ENCODE assay signal across 11 cellular contexts in the genomic region with DNA sequence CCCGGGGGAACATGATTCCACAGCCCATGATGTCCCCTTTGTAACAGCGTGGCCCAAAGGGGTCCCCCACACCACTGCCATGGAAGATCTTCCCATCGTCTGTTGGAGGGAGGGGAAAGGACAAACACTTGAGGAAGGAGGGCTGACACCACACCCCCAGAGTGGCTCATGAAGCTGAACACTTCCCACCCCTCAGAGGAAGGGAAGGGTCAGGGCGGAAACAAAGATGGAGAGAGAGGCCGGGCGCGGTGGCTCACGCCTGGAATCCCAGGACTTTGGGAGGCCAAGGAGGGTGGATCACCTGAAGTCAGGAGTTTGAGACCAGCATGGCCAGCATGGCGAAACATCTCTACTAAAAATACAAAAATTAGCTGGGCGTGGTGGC. TPM values are rescaled to one million over a fixed set of nuclear protein-coding genes. Genes with fewer than 3 reads are reported as not detected.
DNase-seq lines count a peak whose midpoint lies in the region; ATAC-seq and TF ChIP-seq lines count a peak whose summit lies in the region.
"Had no signal": no experiment of that assay in that cellular context is flagged by ENCODE, and none has a peak within 500 bp of the region (broad histone marks: within the 10 kb centered on the region; RNA-seq: fewer than 3 reads in every experiment).

No MANE protein-coding gene starts in this region.

- no peaks in the 10 kb centered on the region for H3K9me3 Mint-ChIP-seq in memory B cell
- no peaks in the 10 kb centered on the region for H3K9me3 Mint-ChIP-seq in effector memory CD8-positive, alpha-beta T cell
- H3K9me3 Mint-ChIP-seq: activated T-cell treated with anti-CD3 and anti-CD28 coated beads, Interleukin-2, amount 50 U/mL, for 24 hours; CD8-positive, alpha-beta T cell; IgD-negative memory B cell had no signal

- peaks cover 22% of the 10 kb centered on the region for H3K36me3 Mint-ChIP-seq in memory B cell
- peaks cover 38% of the 10 kb centered on the region for H3K36me3 Mint-ChIP-seq in effector memory CD8-positive, alpha-beta T cell (ENCODE audit: insufficient read depth)

- CTCF ChIA-PET in PC-3 (lab: Charles Lee), result interaction anchor here (0.6 to 2.1 kb wide), 8 partner anchors 13 to 107 kb away, joined by 3 to 37 read pairs (median 8); partner anchors contain the start of genes EIF4B, SOAT2, SPRYD3 and TNS2

- no peak for TF ChIP-seq POLR2A in testis (IDR thresholded peaks at IDR 0.05)

- H3K4me1 ChIP-seq in PC-3 (ENCODE audit: insufficient read depth, low read length), result peaks cover 22% of the 10 kb centered on the region
- peaks cover 90% of the 10 kb centered on the region for H3K4me1 ChIP-seq in testis

- H3K79me2 ChIP-seq in PC-3 (ENCODE audit: low read length), result no peaks in the 10 kb centered on the region

- H3K27me3 Mint-ChIP-seq in memory B cell, result no peaks in the 10 kb centered on the region
- H3K27me3 Mint-ChIP-seq in effector memory CD8-positive, alpha-beta T cell, result no peaks in the 10 kb centered on the region
- H3K27me3 Mint-ChIP-seq: activated T-cell treated with anti-CD3 and anti-CD28 coated beads, Interleukin-2, amount 50 U/mL, for 24 hours; IgD-negative memory B cell had no signal

- peaks cover 4% of the 10 kb centered on the region; the same call in 1 of the 2 replicates for H3K36me3 ChIP-seq in PC-3 (ENCODE audit: low read depth, low read length)
- H3K36me3 ChIP-seq in testis (ENCODE audit: low read depth, missing control alignments), result no peaks in the 10 kb centered on the region

- BruUV-seq in PC-3 (replicated peaks; lab: Mats Ljungman, UMichigan), result no TSS peak

- no peaks in the 10 kb centered on the region for H3K9me3 ChIP-seq in PC-3 (ENCODE audit: low read length)
- no peaks in the 10 kb centered on the region for H3K9me3 ChIP-seq in testis

- peak overlapping the region; percentile 31; the same call in 1 of the 2 replicates for H2AFZ ChIP-seq in PC-3 (ENCODE audit: low read length)

- DNase-seq in PC-3, result no peak
- peak; percentile 2 for DNase-seq in astrocyte of the hippocampus (ENCODE audit: low read depth, low spot score)
- DNase-seq in memory B cell (ENCODE audit: low spot score in 2 of 2), result no peak
- peak; percentile 13 for DNase-seq in testis
- DNase-seq in OCI-M1 (lab: John Stamatoyannopoulos, UW), result no peak
- DNase-seq in effector memory CD8-positive, alpha-beta T cell, result no peak

- H3K9me2 ChIP-seq in PC-3 (replicated peaks; ENCODE audit: low read length), result no peaks in the 10 kb centered on the region

- POLR2A ChIA-PET in PC-3 (lab: Charles Lee; ENCODE audit: unreplicated experiment), result interaction anchor here (1.0 to 1.3 kb wide), 2 partner anchors 13 to 33 kb away, joined by 4 to 5 read pairs; partner anchors contain the start of gene SPRYD3

- H3K27ac ChIP-seq in PC-3 (ENCODE audit: low read length) (no peak overlapping the region), testis (peak overlapping the region; percentile 44 to 86)
- H3K27ac ChIP-seq: WERI-Rb-1 had no signal

- no peak for TF ChIP-seq CTCF in PC-3 (conservative IDR thresholded peaks at IDR 0.05; ENCODE audit: low read depth, low read length)
- no peak for TF ChIP-seq CTCF in testis (IDR thresholded peaks at IDR 0.05)

- no peaks in the 10 kb centered on the region for H4K20me1 ChIP-seq in PC-3 (ENCODE audit: low read length)

- peak overlapping the region; percentile 49 for H3K4me2 ChIP-seq in PC-3 (ENCODE audit: low read length)

- H3K4me3 Mint-ChIP-seq in memory B cell, result no peak overlapping the region
- H3K4me3 Mint-ChIP-seq in effector memory CD8-positive, alpha-beta T cell, result no peak overlapping the region
- H3K4me3 Mint-ChIP-seq: activated T-cell treated with anti-CD3 and anti-CD28 coated beads, Interleukin-2, amount 50 U/mL, for 24 hours; CD8-positive, alpha-beta T cell had no signal

- peak overlapping the region; percentile 54 for H3K27ac Mint-ChIP-seq in memory B cell
- H3K27ac Mint-ChIP-seq in effector memory CD8-positive, alpha-beta T cell, result peak overlapping the region in 1 of 2 donors; percentile 35

- intact Hi-C loops in PC-3 (cut with micrococcal nuclease), result loop anchor here (1.0 to 10.0 kb wide), 2 partner anchors 33 to 108 kb away; no protein-coding TSS in a partner anchor
- intact Hi-C loops in testis (cut with DNase I; ENCODE audit: low total_unique reads), result no loop called here

- no peaks in the 10 kb centered on the region for H3F3A ChIP-seq in PC-3 (ENCODE audit: low read length, unreplicated experiment)

- H3K4me1 Mint-ChIP-seq in memory B cell, result peaks cover 9% of the 10 kb centered on the region
- H3K4me1 Mint-ChIP-seq in effector memory CD8-positive, alpha-beta T cell (ENCODE audit: low read depth in 2 of 2), result peaks cover 13 to 23% of the 10 kb centered on the region in 2 donors

- no peak overlapping the region for H3K9ac ChIP-seq in PC-3 (ENCODE audit: low read length)

- 90 to 95% methylated on average over 7 to 10 of the region's 10 CpGs for WGBS in testis, 2 donors

- ATAC-seq in PC-3, result no peak
- ATAC-seq in memory B cell (ENCODE audit: low read depth), result no peak
- no peak for ATAC-seq in HG02970 (IDR thresholded peaks at IDR 0.05; ENCODE audit: low FRiP score, unreplicated experiment)
- ATAC-seq in effector memory CD8-positive, alpha-beta T cell (replicated peaks), result no peak

- H3K4me3 ChIP-seq in PC-3 (ENCODE audit: low read length), result no peak overlapping the region
- no peak overlapping the region for H3K4me3 ChIP-seq in testis

- H3K27me3 ChIP-seq in PC-3 (ENCODE audit: low read length) (no peaks in the 10 kb centered on the region), testis (no peaks in the 10 kb centered on the region)

RNA-seq across cellular contexts. Expression of gene SPRYD3, which starts 12.6 kb away (rescaled TPM):
- total RNA-seq in PC-3 (2014; rRNA removed) (18.5 and 24.1 TPM in 2 replicates), testis (10 to 100 TPM; 27.7 to 29.5 TPM)
- polyA plus RNA-seq in testis (ENCODE audit: insufficient read depth, low read depth, low replicate concordance), result 29.5 TPM

RNA-seq across cellular contexts. Expression of gene TNS2, which starts 16.7 kb away (rescaled TPM):
- 13.1 and 30.3 TPM in 2 replicates for total RNA-seq in PC-3 (2014; rRNA removed)
- total RNA-seq in testis, result 100 to 1,000 TPM; 108 to 138 TPM
- polyA plus RNA-seq in testis (ENCODE audit: insufficient read depth, low read depth, low replicate concordance), result 47.0 TPM
- polyA plus RNA-seq: IgD-negative memory B cell had no signal

RNA-seq across cellular contexts. Expression of gene IGFBP6, which starts 30.9 kb away (rescaled TPM):
- total RNA-seq in PC-3 (2014; rRNA removed), result 256 and 299 TPM in 2 replicates
- total RNA-seq in testis, result 100 to 1,000 TPM; 121 to 261 TPM
- 185 TPM for polyA plus RNA-seq in testis (ENCODE audit: insufficient read depth, low read depth, low replicate concordance)

RNA-seq across cellular contexts. Expression of gene SOAT2, which starts 36.7 kb away (rescaled TPM):
- total RNA-seq in PC-3 (2014; rRNA removed) (0.07 and 0.86 TPM in 2 replicates), testis (under 1 TPM in 1 of 2 donors, not detected in 1; 0.19 TPM)
- polyA plus RNA-seq in testis (ENCODE audit: insufficient read depth, low read depth, low replicate concordance), result 0.25 TPM
- polyA plus RNA-seq: IgD-negative memory B cell had no signal

Comparison
In these comparisons a context has a peak if more than half of its experiments do, and no peak if none do; other contexts are left out.
1. DNase-seq: peak in astrocyte of the hippocampus (single experiment) and testis (single experiment); none in PC-3 (single experiment), memory B cell (0 of 2), OCI-M1 (single experiment) and effector memory CD8-positive, alpha-beta T cell (0 of 3).